Comparison of ENCODE assay signal across 19 cellular contexts in the genomic region with DNA sequence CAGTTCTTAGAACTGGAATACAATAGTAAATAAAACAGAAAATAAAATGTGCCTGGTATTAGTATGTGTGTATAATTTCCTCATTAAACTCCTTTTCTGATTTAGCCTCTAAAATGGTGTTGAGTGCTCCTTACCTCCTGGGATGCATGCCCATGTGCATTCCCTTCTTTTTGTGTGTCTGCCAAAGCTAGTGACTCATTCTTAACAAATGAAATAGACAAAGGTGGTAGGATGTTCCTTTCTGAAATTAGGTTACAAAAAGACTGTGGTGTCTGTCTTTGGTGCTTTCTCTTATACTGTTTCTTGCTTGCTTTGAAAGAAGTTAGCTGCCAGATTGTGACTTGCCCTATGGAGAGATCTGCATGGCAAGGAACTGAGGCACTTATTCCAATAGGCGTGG.
"Had no signal": no experiment of that assay in that cellular context is flagged by ENCODE, and none has a peak within 500 bp of the region (broad histone marks: within the 10 kb centered on the region; RNA-seq: fewer than 3 reads in every experiment).

No MANE protein-coding gene starts in this region.

- H3K4me1 ChIP-seq: left ventricle myocardium inferior, pancreas had no signal

- H3K27ac Mint-ChIP-seq: activated CD4-positive, alpha-beta memory T cell treated with anti-CD3 and anti-CD28 coated beads for 36 hours; activated naive CD8-positive, alpha-beta T cell; effector memory CD8-positive, alpha-beta T cell; stimulated activated naive CD8-positive, alpha-beta T cell treated with anti-CD3 and anti-CD28 coated beads, Interleukin-15, amount 100 ng/mL, for 72 hours had no signal

- H3K36me3 ChIP-seq: left ventricle myocardium inferior, pancreas, thoracic aorta had no signal

- ATAC-seq: activated T-cell treated with anti-CD3 and anti-CD28 coated beads, Interleukin-2, amount 50 U/mL, for 4 hours; effector memory CD8-positive, alpha-beta T cell; pancreas; stimulated activated naive CD8-positive, alpha-beta T cell treated with anti-CD3 and anti-CD28 coated beads, Interleukin-15, amount 100 ng/mL, for 72 hours had no signal

- H3K4me1 Mint-ChIP-seq: stimulated activated naive CD8-positive, alpha-beta T cell treated with anti-CD3 and anti-CD28 coated beads, Interleukin-15, amount 100 ng/mL, for 72 hours had no signal

- H3K27ac ChIP-seq: left ventricle myocardium inferior, pancreas, thoracic aorta had no signal

- H3K27me3 Mint-ChIP-seq: activated CD4-positive, alpha-beta memory T cell treated with anti-CD3 and anti-CD28 coated beads for 36 hours; activated naive CD8-positive, alpha-beta T cell; effector memory CD8-positive, alpha-beta T cell; stimulated activated naive CD8-positive, alpha-beta T cell treated with anti-CD3 and anti-CD28 coated beads, Interleukin-15, amount 100 ng/mL, for 72 hours had no signal

- H3K9me3 ChIP-seq: pancreas, thoracic aorta had no signal

- H3K4me3 ChIP-seq: left ventricle myocardium inferior, pancreas, thoracic aorta had no signal

- H3K9me3 Mint-ChIP-seq: activated CD4-positive, alpha-beta memory T cell treated with anti-CD3 and anti-CD28 coated beads for 36 hours; activated T-cell treated with anti-CD3 and anti-CD28 coated beads, Interleukin-2, amount 50 U/mL, for 4 hours had no signal

- DNase-seq: activated CD4-positive, alpha-beta memory T cell treated with anti-CD3 and anti-CD28 coated beads for 36 hours; activated CD4-positive, alpha-beta T cell treated with anti-CD3 and anti-CD28 coated beads for 1 hour; activated gamma-delta T cell; activated T-cell treated with anti-CD3 and anti-CD28 coated beads, Interleukin-2, amount 50 U/mL, for 4 hours; amygdala; caudate nucleus; cortex of kidney; effector memory CD8-positive, alpha-beta T cell; foreskin fibroblast; left ventricle myocardium inferior; pancreas; retina; stimulated activated CD4-positive, alpha-beta T cell treated with anti-CD3 and anti-CD28 coated beads, Interleukin-4, amount 100 ng/mL, for 1 hour; stimulated activated naive CD8-positive, alpha-beta T cell treated with anti-CD3 and anti-CD28 coated beads, Interleukin-15, amount 100 ng/mL, for 72 hours; SW 1271; T-helper 9 cell had no signal

- H3K27me3 ChIP-seq: pancreas had no signal

- H3K36me3 Mint-ChIP-seq: activated CD4-positive, alpha-beta memory T cell treated with anti-CD3 and anti-CD28 coated beads for 36 hours; activated naive CD8-positive, alpha-beta T cell had no signal

- H3K4me3 Mint-ChIP-seq: activated CD4-positive, alpha-beta memory T cell treated with anti-CD3 and anti-CD28 coated beads for 36 hours; activated naive CD8-positive, alpha-beta T cell; activated T-cell treated with anti-CD3 and anti-CD28 coated beads, Interleukin-2, amount 50 U/mL, for 4 hours; effector memory CD8-positive, alpha-beta T cell; neural crest cell; stimulated activated naive CD8-positive, alpha-beta T cell treated with anti-CD3 and anti-CD28 coated beads, Interleukin-15, amount 100 ng/mL, for 72 hours had no signal
